Comparison of ENCODE assay signal across 13 cellular contexts in the genomic region with DNA sequence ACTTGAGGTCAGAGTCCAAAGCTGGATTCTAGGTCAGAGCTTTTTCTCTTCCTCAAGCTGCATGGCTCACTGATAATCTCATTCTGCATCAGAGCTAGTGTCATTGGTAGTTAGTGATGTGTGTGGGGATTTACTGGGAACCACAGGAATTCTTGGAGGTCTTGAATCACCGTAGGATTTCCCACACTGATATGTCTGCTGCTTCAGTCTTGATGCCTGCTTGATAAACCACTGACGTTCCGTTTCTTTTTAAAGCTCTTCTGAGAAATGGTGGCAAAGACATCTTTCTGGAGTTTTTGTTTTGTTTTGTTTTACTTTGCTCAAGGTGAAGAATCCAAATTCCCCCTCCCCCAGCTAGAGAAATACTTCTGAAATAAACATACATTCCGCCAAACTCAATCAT. TPM values are rescaled to one million over a fixed set of nuclear protein-coding genes. Genes with fewer than 3 reads are reported as not detected.
DNase-seq lines count a peak whose midpoint lies in the region; ATAC-seq and TF ChIP-seq lines count a peak whose summit lies in the region.
"Had no signal": no experiment of that assay in that cellular context is flagged by ENCODE, and none has a peak within 500 bp of the region (broad histone marks: within the 10 kb centered on the region; RNA-seq: fewer than 3 reads in every experiment).

No MANE protein-coding gene starts in this region.

- H3K4me3 ChIP-seq in gastrocnemius medialis: no peak overlapping the region

- no peaks in the 10 kb centered on the region for H3K4me1 ChIP-seq in gastrocnemius medialis

- peaks cover 47% of the 10 kb centered on the region for H3K4me1 Mint-ChIP-seq in activated naive CD8-positive, alpha-beta T cell treated with anti-CD3 and anti-CD28 coated beads, Interleukin-2, amount 10 ng/mL, durations not matched to agents 7 days and 5 days
- peaks cover 34 to 63% (median 48%) of the 10 kb centered on the region in 4 donors for H3K4me1 Mint-ChIP-seq in naive thymus-derived CD8-positive, alpha-beta T cell

- intact Hi-C loops in gastrocnemius medialis (cut with DNase I; ENCODE audit: low total_unique reads): no loop called here

- in situ Hi-C loops in gastrocnemius medialis (cut with MboI; ENCODE audit: low sequenced_read_pairs in 4 of 4): no loop called here

- H3K4me3 Mint-ChIP-seq in activated naive CD8-positive, alpha-beta T cell treated with anti-CD3 and anti-CD28 coated beads, Interleukin-2, amount 10 ng/mL, durations not matched to agents 7 days and 5 days: peak overlapping the region; percentile 75
- peak overlapping the region; percentile 1 to 82 (median 68) for H3K4me3 Mint-ChIP-seq in naive thymus-derived CD8-positive, alpha-beta T cell

- POLR2A ChIA-PET in activated naive CD8-positive, alpha-beta T cell treated with anti-CD3 and anti-CD28 coated beads, Interleukin-2, amount 10 ng/mL, durations not matched to agents 7 days and 5 days (lab: Charles Lee): interaction anchor here (0.8 to 3.5 kb wide), 9 partner anchors 9 to 105 kb away, joined by 4 to 21 read pairs (median 6); partner anchors contain the start of genes ITK and MED7
- POLR2A ChIA-PET in naive thymus-derived CD8-positive, alpha-beta T cell (lab: Charles Lee): interaction anchor here (0.7 to 36.8 kb wide), 10 partner anchors 9 to 104 kb away, joined by 3 to 990 read pairs (median 4); partner anchors contain the start of gene ITK

- peak overlapping the region; percentile 86 for H3K27ac Mint-ChIP-seq in activated naive CD8-positive, alpha-beta T cell treated with anti-CD3 and anti-CD28 coated beads, Interleukin-2, amount 10 ng/mL, durations not matched to agents 7 days and 5 days
- peak overlapping the region; percentile 6 to 94 (median 78) for H3K27ac Mint-ChIP-seq in naive thymus-derived CD8-positive, alpha-beta T cell

- TF ChIP-seq CTCF in gastrocnemius medialis (IDR thresholded peaks at IDR 0.05 in 4 of 5, conservative IDR thresholded peaks at IDR 0.05 in 1 of 5): no peak

- H3K27me3 Mint-ChIP-seq in activated naive CD8-positive, alpha-beta T cell treated with anti-CD3 and anti-CD28 coated beads, Interleukin-2, amount 10 ng/mL, durations not matched to agents 7 days and 5 days: no peaks in the 10 kb centered on the region
- no peaks in the 10 kb centered on the region for H3K27me3 Mint-ChIP-seq in naive thymus-derived CD8-positive, alpha-beta T cell

- peak; percentile 32 for ATAC-seq in activated naive CD8-positive, alpha-beta T cell treated with anti-CD3 and anti-CD28 coated beads, Interleukin-2, amount 10 ng/mL, durations not matched to agents 7 days and 5 days (ENCODE audit: low read depth)
- ATAC-seq in naive thymus-derived CD8-positive, alpha-beta T cell: no peak
- no peak for ATAC-seq in gastrocnemius medialis
- no peak for ATAC-seq in GM18498 (IDR thresholded peaks at IDR 0.05; ENCODE audit: unreplicated experiment)
- ATAC-seq: esophagus mucosa had no signal

- no peak for TF ChIP-seq POLR2A in gastrocnemius medialis (IDR thresholded peaks at IDR 0.05)

- H3K27me3 ChIP-seq in gastrocnemius medialis: no peaks in the 10 kb centered on the region

- no peaks in the 10 kb centered on the region for H3K9me3 ChIP-seq in gastrocnemius medialis

- H3K36me3 Mint-ChIP-seq in activated naive CD8-positive, alpha-beta T cell treated with anti-CD3 and anti-CD28 coated beads, Interleukin-2, amount 10 ng/mL, durations not matched to agents 7 days and 5 days: peaks cover 15% of the 10 kb centered on the region
- peaks cover 0 to 5% (median 0%) of the 10 kb centered on the region in 3 donors for H3K36me3 Mint-ChIP-seq in naive thymus-derived CD8-positive, alpha-beta T cell

- H3K9me3 Mint-ChIP-seq in activated naive CD8-positive, alpha-beta T cell treated with anti-CD3 and anti-CD28 coated beads, Interleukin-2, amount 10 ng/mL, durations not matched to agents 7 days and 5 days: peaks cover 8% of the 10 kb centered on the region
- H3K9me3 Mint-ChIP-seq in naive thymus-derived CD8-positive, alpha-beta T cell: peaks cover 0 to 21% (median 6%) of the 10 kb centered on the region in 9 donors

- H3K36me3 ChIP-seq in gastrocnemius medialis: no peaks in the 10 kb centered on the region

- no peak overlapping the region for H3K27ac ChIP-seq in gastrocnemius medialis

- peak; percentile 60 for DNase-seq in EL
- DNase-seq in HK-2 (ENCODE audit: unreplicated experiment): peak; percentile 24
- no peak for DNase-seq in activated naive CD8-positive, alpha-beta T cell treated with anti-CD3 and anti-CD28 coated beads, Interleukin-2, amount 10 ng/mL, durations not matched to agents 7 days and 5 days
- no peak for DNase-seq in naive thymus-derived CD8-positive, alpha-beta T cell
- no peak for DNase-seq in HPDE6-E6E7 (ENCODE audit: extremely low spot score)
- DNase-seq in nucleus accumbens (lab: John Stamatoyannopoulos, UW): no peak
- no peak for DNase-seq in gastrocnemius medialis
- DNase-seq: GDM1, kidney, NCI-H510A treated with DMSO at 0.1 percent for 48 hours had no signal

RNA-seq across cellular contexts. Expression of gene GARIN3, which starts 1.2 kb away (rescaled TPM):
- total RNA-seq in activated naive CD8-positive, alpha-beta T cell treated with anti-CD3 and anti-CD28 coated beads, Interleukin-2, amount 10 ng/mL, durations not matched to agents 7 days and 5 days: not detected
- not detected for total RNA-seq in naive thymus-derived CD8-positive, alpha-beta T cell
- not detected for polyA plus RNA-seq in naive thymus-derived CD8-positive, alpha-beta T cell
- total RNA-seq in gastrocnemius medialis: not detected
- total RNA-seq: esophagus mucosa, kidney had no signal
- polyA plus RNA-seq: adipose tissue had no signal

RNA-seq across cellular contexts. Expression of gene ITK, which starts 13.4 kb away (rescaled TPM):
- 100 to 1,000 TPM; 313 to 324 TPM for total RNA-seq in activated naive CD8-positive, alpha-beta T cell treated with anti-CD3 and anti-CD28 coated beads, Interleukin-2, amount 10 ng/mL, durations not matched to agents 7 days and 5 days
- 100 to 1,000 TPM; 477 to 490 TPM for total RNA-seq in naive thymus-derived CD8-positive, alpha-beta T cell
- polyA plus RNA-seq in naive thymus-derived CD8-positive, alpha-beta T cell: 100 to 1,000 TPM; 109 to 231 (median 148) TPM
- 1 to 10 TPM in 1 of 4 donors, under 1 TPM in 3; 0.12 to 2.2 (median 0.35) TPM for total RNA-seq in gastrocnemius medialis

RNA-seq across cellular contexts. Expression of gene MED7, which starts 24.6 kb away (rescaled TPM):
- total RNA-seq in activated naive CD8-positive, alpha-beta T cell treated with anti-CD3 and anti-CD28 coated beads, Interleukin-2, amount 10 ng/mL, durations not matched to agents 7 days and 5 days: 10 to 100 TPM; 15.3 to 15.5 TPM
- total RNA-seq in naive thymus-derived CD8-positive, alpha-beta T cell: 10 to 100 TPM; 18.2 to 18.7 TPM
- polyA plus RNA-seq in naive thymus-derived CD8-positive, alpha-beta T cell: 10 to 100 TPM; 12.0 to 18.2 (median 15.0) TPM
- total RNA-seq in gastrocnemius medialis: 1 to 10 TPM; 7.0 to 9.4 (median 8.5) TPM

RNA-seq across cellular contexts. Expression of gene HAVCR2, which starts 58.4 kb away (rescaled TPM):
- total RNA-seq in activated naive CD8-positive, alpha-beta T cell treated with anti-CD3 and anti-CD28 coated beads, Interleukin-2, amount 10 ng/mL, durations not matched to agents 7 days and 5 days: 10 to 100 TPM; 73.8 to 76.9 TPM
- 1 to 10 TPM; 5.4 to 8.1 TPM for total RNA-seq in naive thymus-derived CD8-positive, alpha-beta T cell
- 1 to 10 TPM; 4.4 to 8.9 (median 5.4) TPM for polyA plus RNA-seq in naive thymus-derived CD8-positive, alpha-beta T cell
- 1 to 10 TPM; 1.2 to 5.0 (median 1.6) TPM for total RNA-seq in gastrocnemius medialis

Comparison
In these comparisons a context has a peak if more than half of its experiments do, and no peak if none do; other contexts are left out.
1. DNase-seq: peak in EL (single experiment) and HK-2 (single experiment); none in activated naive CD8-positive, alpha-beta T cell treated with anti-CD3 and anti-CD28 coated beads, Interleukin-2, amount 10 ng/mL, durations not matched to agents 7 days and 5 days (single experiment), naive thymus-derived CD8-positive, alpha-beta T cell (0 of 10), HPDE6-E6E7 (single experiment), nucleus accumbens (0 of 56) and gastrocnemius medialis (0 of 2).
2. RNA of gene ITK, which starts 13.4 kb away (total RNA-seq): 477 to 490 TPM in naive thymus-derived CD8-positive, alpha-beta T cell and 313 to 324 TPM in activated naive CD8-positive, alpha-beta T cell treated with anti-CD3 and anti-CD28 coated beads, Interleukin-2, amount 10 ng/mL, durations not matched to agents 7 days and 5 days; 0.12 to 2.2 TPM in gastrocnemius medialis; every median in the first group is over 10 times any median in the second.